Comparison of ENCODE assay signal across 21 cellular contexts in the genomic region with DNA sequence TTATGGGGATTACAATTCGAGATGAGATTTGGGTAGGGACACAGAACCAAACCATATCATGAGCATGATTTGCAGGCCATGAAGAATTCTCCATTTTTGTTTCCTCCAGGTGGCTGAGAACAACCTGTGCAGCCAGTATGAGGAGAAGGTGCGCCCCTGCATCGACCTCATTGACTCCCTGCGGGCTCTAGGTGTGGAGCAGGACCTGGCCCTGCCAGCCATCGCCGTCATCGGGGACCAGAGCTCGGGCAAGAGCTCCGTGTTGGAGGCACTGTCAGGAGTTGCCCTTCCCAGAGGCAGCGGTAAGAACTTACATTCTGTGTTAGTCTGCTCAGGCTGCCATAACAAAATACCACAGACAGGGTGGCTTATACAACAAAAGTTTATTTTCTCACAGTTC. TPM values are rescaled to one million over a fixed set of nuclear protein-coding genes. Genes with fewer than 3 reads are reported as not detected.
DNase-seq lines count a peak whose midpoint lies in the region; ATAC-seq and TF ChIP-seq lines count a peak whose summit lies in the region.
"Had no signal": no experiment of that assay in that cellular context is flagged by ENCODE, and none has a peak within 500 bp of the region (broad histone marks: within the 10 kb centered on the region; RNA-seq: fewer than 3 reads in every experiment).

No MANE protein-coding gene starts in this region.

- POLR2A ChIA-PET in activated CD4-positive, alpha-beta memory T cell treated with anti-CD3 and anti-CD28 coated beads, Interleukin-2, amount 10 ng/mL, durations not matched to agents 7 days and 5 days (lab: Charles Lee), result no interaction called here
- POLR2A ChIA-PET in activated CD4-positive, alpha-beta memory T cell treated with anti-CD3 and anti-CD28 coated beads for 36 hours (lab: Charles Lee), result no interaction called here
- POLR2A ChIA-PET in CD4-positive, alpha-beta T cell (lab: Charles Lee), result no interaction called here

- ATAC-seq in CD4-positive, alpha-beta T cell (ENCODE audit: poor library complexity), result no peak
- ATAC-seq in T-helper 17 cell, result no peak
- no peak for ATAC-seq in memory B cell (ENCODE audit: low read depth)
- ATAC-seq: HCT116 had no signal

- peak; percentile 13 for DNase-seq in activated CD4-positive, alpha-beta memory T cell treated with anti-CD3 and anti-CD28 coated beads, Interleukin-2, amount 10 ng/mL, durations not matched to agents 7 days and 5 days
- no peak for DNase-seq in activated CD4-positive, alpha-beta memory T cell treated with anti-CD3 and anti-CD28 coated beads for 36 hours
- DNase-seq in CD4-positive, alpha-beta T cell, result peak in 1 of 10 experiments; percentile 29
- DNase-seq in T-helper 17 cell, result no peak
- no peak for DNase-seq in memory B cell (ENCODE audit: low spot score in 2 of 2)
- no peak for DNase-seq in globus pallidus (ENCODE audit: low spot score)
- DNase-seq in NCI-H128 (lab: John Stamatoyannopoulos, UW; ENCODE audit: unreplicated experiment), result no peak
- DNase-seq: KBM-7; MV-4-11; NCI-H1105; NCI-H146; NCI-H1930; NCI-H2107; NCI-H446; NCI-H526; NK-92 treated with Interleukin-12 subunit alpha and Interleukin-12 subunit beta, amount 100 ng/mL, for 24 hours; PC-9; Right ventricle myocardium superior; RPMI8226 had no signal

- no peak overlapping the region for H3K27ac ChIP-seq in CD4-positive, alpha-beta T cell (ENCODE audit: low read depth, low read length)
- H3K27ac ChIP-seq: PC-9, SJSA1 had no signal

- no peak for TF ChIP-seq CTCF in CD4-positive, alpha-beta T cell (IDR thresholded peaks at IDR 0.05)

- peaks cover 96% of the 10 kb centered on the region for H3K36me3 Mint-ChIP-seq in activated CD4-positive, alpha-beta memory T cell treated with anti-CD3 and anti-CD28 coated beads, Interleukin-2, amount 10 ng/mL, durations not matched to agents 7 days and 5 days (ENCODE audit: low read depth)
- peaks cover 70% of the 10 kb centered on the region for H3K36me3 Mint-ChIP-seq in activated CD4-positive, alpha-beta memory T cell treated with anti-CD3 and anti-CD28 coated beads for 36 hours
- peaks cover 100% of the 10 kb centered on the region for H3K36me3 Mint-ChIP-seq in CD4-positive, alpha-beta T cell (ENCODE audit: low read depth)
- H3K36me3 Mint-ChIP-seq in T-helper 17 cell (ENCODE audit: low read depth) (peaks cover 22% of the 10 kb centered on the region), memory B cell (peaks cover 54% of the 10 kb centered on the region)

- no peak overlapping the region for H3K27ac Mint-ChIP-seq in activated CD4-positive, alpha-beta memory T cell treated with anti-CD3 and anti-CD28 coated beads, Interleukin-2, amount 10 ng/mL, durations not matched to agents 7 days and 5 days
- no peak overlapping the region for H3K27ac Mint-ChIP-seq in activated CD4-positive, alpha-beta memory T cell treated with anti-CD3 and anti-CD28 coated beads for 36 hours
- peak overlapping the region; percentile 51 for H3K27ac Mint-ChIP-seq in CD4-positive, alpha-beta T cell
- H3K27ac Mint-ChIP-seq in T-helper 17 cell, result peak overlapping the region; percentile 77
- peak overlapping the region; percentile 6 for H3K27ac Mint-ChIP-seq in memory B cell

- intact Hi-C loops in activated CD4-positive, alpha-beta memory T cell treated with anti-CD3 and anti-CD28 coated beads for 36 hours (cut with micrococcal nuclease), result no loop called here
- intact Hi-C loops in CD4-positive, alpha-beta T cell (cut with DNase I, micrococcal nuclease), result no loop called here

- peaks cover 81% of the 10 kb centered on the region for H3K4me1 Mint-ChIP-seq in activated CD4-positive, alpha-beta memory T cell treated with anti-CD3 and anti-CD28 coated beads, Interleukin-2, amount 10 ng/mL, durations not matched to agents 7 days and 5 days
- H3K4me1 Mint-ChIP-seq in activated CD4-positive, alpha-beta memory T cell treated with anti-CD3 and anti-CD28 coated beads for 36 hours (ENCODE audit: low read depth), result peaks cover 2% of the 10 kb centered on the region
- peaks cover 26% of the 10 kb centered on the region for H3K4me1 Mint-ChIP-seq in CD4-positive, alpha-beta T cell (ENCODE audit: low read depth)
- H3K4me1 Mint-ChIP-seq in T-helper 17 cell (peaks cover 7% of the 10 kb centered on the region), memory B cell (peaks cover 9% of the 10 kb centered on the region)

- H3K9me3 Mint-ChIP-seq in activated CD4-positive, alpha-beta memory T cell treated with anti-CD3 and anti-CD28 coated beads, Interleukin-2, amount 10 ng/mL, durations not matched to agents 7 days and 5 days, result peaks cover 4% of the 10 kb centered on the region
- H3K9me3 Mint-ChIP-seq in activated CD4-positive, alpha-beta memory T cell treated with anti-CD3 and anti-CD28 coated beads for 36 hours, result peaks cover 15% of the 10 kb centered on the region
- peaks cover 2% of the 10 kb centered on the region for H3K9me3 Mint-ChIP-seq in CD4-positive, alpha-beta T cell
- peaks cover 11% of the 10 kb centered on the region for H3K9me3 Mint-ChIP-seq in memory B cell

- H3K4me3 Mint-ChIP-seq in activated CD4-positive, alpha-beta memory T cell treated with anti-CD3 and anti-CD28 coated beads, Interleukin-2, amount 10 ng/mL, durations not matched to agents 7 days and 5 days, result no peak overlapping the region
- no peak overlapping the region for H3K4me3 Mint-ChIP-seq in activated CD4-positive, alpha-beta memory T cell treated with anti-CD3 and anti-CD28 coated beads for 36 hours
- H3K4me3 Mint-ChIP-seq in CD4-positive, alpha-beta T cell, result no peak overlapping the region
- no peak overlapping the region for H3K4me3 Mint-ChIP-seq in T-helper 17 cell
- H3K4me3 Mint-ChIP-seq in memory B cell, result no peak overlapping the region

- no peaks in the 10 kb centered on the region for H3K27me3 ChIP-seq in CD4-positive, alpha-beta T cell (ENCODE audit: control insufficient read depth, insufficient read depth, low read length)
- H3K27me3 ChIP-seq: SJSA1 had no signal

- H3K9me3 ChIP-seq in CD4-positive, alpha-beta T cell (ENCODE audit: control insufficient read depth, low read length), result no peaks in the 10 kb centered on the region
- H3K9me3 ChIP-seq in T-helper 17 cell (ENCODE audit: control insufficient read depth, low read length, poor library complexity, severe bottlenecking), result no peaks in the 10 kb centered on the region

- H3K27me3 Mint-ChIP-seq in activated CD4-positive, alpha-beta memory T cell treated with anti-CD3 and anti-CD28 coated beads, Interleukin-2, amount 10 ng/mL, durations not matched to agents 7 days and 5 days, result no peaks in the 10 kb centered on the region
- no peaks in the 10 kb centered on the region for H3K27me3 Mint-ChIP-seq in activated CD4-positive, alpha-beta memory T cell treated with anti-CD3 and anti-CD28 coated beads for 36 hours
- H3K27me3 Mint-ChIP-seq in CD4-positive, alpha-beta T cell, result no peaks in the 10 kb centered on the region
- H3K27me3 Mint-ChIP-seq in T-helper 17 cell (no peaks in the 10 kb centered on the region), memory B cell (no peaks in the 10 kb centered on the region)

- CTCF ChIA-PET in activated CD4-positive, alpha-beta memory T cell treated with anti-CD3 and anti-CD28 coated beads, Interleukin-2, amount 10 ng/mL, durations not matched to agents 7 days and 5 days (lab: Charles Lee), result no interaction called here
- CTCF ChIA-PET in activated CD4-positive, alpha-beta memory T cell treated with anti-CD3 and anti-CD28 coated beads for 36 hours (lab: Charles Lee), result no interaction called here
- CTCF ChIA-PET in CD4-positive, alpha-beta T cell (lab: Charles Lee), result no interaction called here

RNA-seq across cellular contexts. Expression of gene MX1, which starts 9.7 kb away (rescaled TPM):
- 100 to 1,000 TPM; 682 to 702 TPM for total RNA-seq in activated CD4-positive, alpha-beta memory T cell treated with anti-CD3 and anti-CD28 coated beads, Interleukin-2, amount 10 ng/mL, durations not matched to agents 7 days and 5 days
- 100 to 1,000 TPM; 106 TPM for total RNA-seq in activated CD4-positive, alpha-beta memory T cell treated with anti-CD3 and anti-CD28 coated beads for 36 hours
- total RNA-seq in CD4-positive, alpha-beta T cell, result 10 to 100 TPM; 82.3 to 86.3 TPM
- total RNA-seq in T-helper 17 cell, result 10 to 100 TPM; 58.6 to 75.9 TPM

Comparison
In these comparisons a context has a peak if more than half of its experiments do, and no peak if none do; other contexts are left out.
1. RNA of gene MX1, which starts 9.7 kb away (total RNA-seq): 682 to 702 TPM in activated CD4-positive, alpha-beta memory T cell treated with anti-CD3 and anti-CD28 coated beads, Interleukin-2, amount 10 ng/mL, durations not matched to agents 7 days and 5 days; 106 TPM in activated CD4-positive, alpha-beta memory T cell treated with anti-CD3 and anti-CD28 coated beads for 36 hours, 82.3 to 86.3 TPM in CD4-positive, alpha-beta T cell and 58.6 to 75.9 TPM in T-helper 17 cell; every median in the first group is over 4 times any median in the second.
2. H3K27ac Mint-ChIP-seq: peak in CD4-positive, alpha-beta T cell (single experiment), T-helper 17 cell (single experiment) and memory B cell (single experiment); none in activated CD4-positive, alpha-beta memory T cell treated with anti-CD3 and anti-CD28 coated beads, Interleukin-2, amount 10 ng/mL, durations not matched to agents 7 days and 5 days (single experiment) and activated CD4-positive, alpha-beta memory T cell treated with anti-CD3 and anti-CD28 coated beads for 36 hours (single experiment).